9 cellular contexts compared by ENCODE assay signal in genomic region chr12:96401061-96401871, GRCh38. TPM values are rescaled to one million over a fixed set of nuclear protein-coding genes. Genes with fewer than 3 reads are reported as not detected.
A peak's percentile ranks its signal among the peaks of the same experiment; 100 is the strongest.
DNase-seq lines count a peak whose midpoint lies in the region; ATAC-seq, FAIRE-seq and TF ChIP-seq lines count a peak whose summit lies in the region.
"Had no signal": no experiment of that assay in that cellular context is flagged by ENCODE, and none has a peak within 500 bp of the region (broad histone marks: within the 10 kb centered on the region; RNA-seq: fewer than 3 reads in every experiment).

No MANE protein-coding gene starts in this region.

- TF ChIP-seq CTCF in bronchial epithelial cell (IDR thresholded peaks at IDR 0.05; ENCODE audit: insufficient read depth, low read length, severe bottlenecking): peak; percentile 32

- DNase-seq in DMS53 treated with DMSO at 0.1 percent for 48 hours (lab: John Stamatoyannopoulos, UW; ENCODE audit: unreplicated experiment) (peak; percentile 69), Kasumi-1 (lab: John Stamatoyannopoulos, UW) (peak; percentile 75 to 85), SW480 (ENCODE audit: low spot score) (peak; percentile 95), bronchial epithelial cell (ENCODE audit: low read depth) (peak; percentile 84), iris pigment epithelial cell (ENCODE audit: low read depth) (peak; percentile 89)
- peak; percentile 26 for DNase-seq in stimulated activated CD4-positive, alpha-beta T cell treated with anti-CD3 and anti-CD28 coated beads, Interleukin-1b, Interleukin-23, amount 100 ng/mL, for 48 hours
- no peak for DNase-seq in activated CD4-positive, CD25-positive, alpha-beta regulatory T cell treated with anti-CD3 and anti-CD28 coated beads, Interleukin-2, amount 50 U/mL, for 72 hours

- H3K36me3 ChIP-seq in bronchial epithelial cell (ENCODE audit: control insufficient read depth, insufficient read depth, low read length): no peaks in the 10 kb centered on the region

- peak; percentile 21 for ATAC-seq in GM21576 (IDR thresholded peaks at IDR 0.05; ENCODE audit: unreplicated experiment)

- H3K4me3 ChIP-seq in bronchial epithelial cell (ENCODE audit: low read depth, low read length): peak overlapping the region; percentile 79

- H3K27me3 ChIP-seq in bronchial epithelial cell (ENCODE audit: control insufficient read depth, insufficient read depth, low read length): no peaks in the 10 kb centered on the region

- FAIRE-seq in bronchial epithelial cell (lab: Jason Lieb, UNC): no peak
- FAIRE-seq: islet of Langerhans had no signal

RNA-seq across cellular contexts. Expression of gene CDK17, which starts 1.0 kb away (rescaled TPM):
- 28.3 and 34.5 TPM in 2 replicates for total RNA-seq in bronchial epithelial cell
